ENCODE assay signal across 20 cellular contexts in the genomic region with DNA sequence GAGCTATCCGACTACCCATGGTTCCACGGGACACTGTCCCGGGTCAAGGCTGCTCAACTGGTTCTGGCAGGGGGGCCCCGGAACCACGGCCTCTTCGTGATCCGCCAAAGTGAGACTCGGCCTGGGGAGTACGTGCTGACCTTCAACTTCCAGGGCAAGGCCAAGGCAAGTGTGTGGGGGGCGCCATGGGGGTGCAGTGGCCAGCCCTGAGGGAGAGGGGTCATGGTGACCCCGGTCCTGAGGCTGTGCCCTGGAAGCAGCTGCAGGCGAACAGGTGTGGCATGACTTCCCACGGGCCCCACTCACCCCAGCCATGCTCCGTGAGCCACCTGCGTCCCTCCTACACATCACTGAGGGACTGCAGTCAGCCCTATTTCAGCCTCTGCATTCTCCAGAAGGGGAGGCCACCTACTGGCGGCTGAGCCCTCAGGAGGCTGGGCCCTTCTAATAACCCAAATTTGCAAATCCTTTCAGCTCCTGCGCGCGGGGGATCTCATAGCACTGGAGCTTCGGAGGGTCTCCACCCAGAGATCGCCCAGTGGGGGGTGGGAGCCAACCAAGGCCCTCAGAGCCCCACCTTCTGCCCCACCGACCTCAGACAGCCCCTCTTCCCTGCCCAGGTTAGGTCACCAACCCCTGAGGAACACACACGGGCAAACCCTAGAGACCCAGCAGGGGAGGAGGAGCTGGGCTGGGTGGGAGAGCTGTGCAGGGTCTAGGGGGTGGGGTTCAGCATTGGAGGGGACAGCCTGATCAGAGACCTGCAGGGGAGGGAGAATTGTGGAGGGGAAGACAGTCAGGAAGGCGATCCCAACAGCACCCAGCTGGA. TPM values are rescaled to one million over a fixed set of nuclear protein-coding genes. Genes with fewer than 3 reads are reported as not detected.
DNase-seq lines count a peak whose midpoint lies in the region; ATAC-seq and TF ChIP-seq lines count a peak whose summit lies in the region.
"Had no signal": no experiment of that assay in that cellular context is flagged by ENCODE, and none has a peak within 500 bp of the region (broad histone marks: within the 10 kb centered on the region; RNA-seq: fewer than 3 reads in every experiment).

No MANE protein-coding gene starts in this region.

- DNase-seq in SK-N-SH = peak; percentile 36
- DNase-seq in chondrocyte (ENCODE audit: low spot score) = no peak
- DNase-seq in stimulated activated naive B cell treated with anti-CD40 and anti-IgM and Interleukin-4, amounts not matched to agents 10 μg/mL and 1 μg/mL and 100 μg/mL, for 72 hours = no peak
- no peak for DNase-seq in hepatic stellate cell (ENCODE audit: low spot score)
- DNase-seq in NCI-H1436 treated with DMSO at 0.1 percent for 48 hours (lab: John Stamatoyannopoulos, UW) = no peak
- DNase-seq: activated B cell treated with CpG ODN at 0.5 μM for 24 hours, amygdala, foreskin melanocyte, MV-4-11, NCI-H2107 had no signal

- H3K4me3 ChIP-seq in SK-N-SH (ENCODE audit: low read depth in 2 of 2, low read length in 1 of 2) = no peak overlapping the region
- H3K4me3 ChIP-seq in Loucy (ENCODE audit: low read length, poor library complexity, severe bottlenecking) = no peak overlapping the region
- H3K4me3 ChIP-seq: skin epidermis, tibial nerve had no signal

- H3K4me3 Mint-ChIP-seq in chondrocyte (ENCODE audit: unreplicated experiment) = no peak overlapping the region
- no peak overlapping the region for H3K4me3 Mint-ChIP-seq in stimulated activated naive B cell treated with anti-CD40 and anti-IgM and Interleukin-4, amounts not matched to agents 10 μg/mL and 1 μg/mL and 100 μg/mL, for 72 hours
- H3K4me3 Mint-ChIP-seq: activated B cell treated with CpG ODN at 0.5 μM for 24 hours; T-helper 1 cell treated with Interleukin-12 subunit alpha and Interleukin-12 subunit beta and Interleukin-4 antibody, amounts not matched to agents 30 μg/mL and 1 μg/mL, for 36 hours had no signal

- no peak for TF ChIP-seq RAD21 in SK-N-SH (IDR thresholded peaks at IDR 0.05; ENCODE audit: low read length)

- WGBS in SK-N-SH (ENCODE audit: low lambda C conversion rate) = 94% methylated on average over 22 of the region's 24 CpGs

- no peaks in the 10 kb centered on the region for H3F3A ChIP-seq in SK-N-SH (replicated peaks; ENCODE audit: insufficient read depth)
- no peaks in the 10 kb centered on the region for H3F3A ChIP-seq in Loucy (ENCODE audit: low read depth)

- peaks cover 0 to 4% of the 10 kb centered on the region in 2 experiments; a peak in 1 of 4 replicates for H3K4me1 ChIP-seq in SK-N-SH (ENCODE audit: control insufficient read depth in 1 of 2, insufficient read depth in 2 of 2, low read depth in 1 of 2, low read length in 1 of 2)
- H3K4me1 ChIP-seq in Loucy (ENCODE audit: insufficient read depth, low read length, poor library complexity, severe bottlenecking) = no peaks in the 10 kb centered on the region

- H3K9me3 ChIP-seq in SK-N-SH = no peaks in the 10 kb centered on the region
- no peaks in the 10 kb centered on the region for H3K9me3 ChIP-seq in Loucy (ENCODE audit: insufficient read depth, low read depth, low read length)
- H3K9me3 ChIP-seq: tibial nerve had no signal

- no peaks in the 10 kb centered on the region for H3K4me1 Mint-ChIP-seq in chondrocyte (ENCODE audit: low read depth)
- H3K4me1 Mint-ChIP-seq in stimulated activated naive B cell treated with anti-CD40 and anti-IgM and Interleukin-4, amounts not matched to agents 10 μg/mL and 1 μg/mL and 100 μg/mL, for 72 hours = peaks cover 11 to 24% of the 10 kb centered on the region in 2 donors

- H2AFZ ChIP-seq in SK-N-SH (ENCODE audit: low read depth) (no peak overlapping the region), Loucy (ENCODE audit: low read length) (no peak overlapping the region)

- no peaks in the 10 kb centered on the region for H3K27me3 ChIP-seq in SK-N-SH (ENCODE audit: insufficient read depth)
- no peaks in the 10 kb centered on the region for H3K27me3 ChIP-seq in Loucy (ENCODE audit: insufficient read depth, low read length, poor library complexity, severe bottlenecking)
- H3K27me3 ChIP-seq: tibial nerve had no signal

- H3K27me3 Mint-ChIP-seq in chondrocyte (ENCODE audit: low read depth) = no peaks in the 10 kb centered on the region
- H3K27me3 Mint-ChIP-seq in stimulated activated naive B cell treated with anti-CD40 and anti-IgM and Interleukin-4, amounts not matched to agents 10 μg/mL and 1 μg/mL and 100 μg/mL, for 72 hours = no peaks in the 10 kb centered on the region
- H3K27me3 Mint-ChIP-seq: activated B cell treated with CpG ODN at 0.5 μM for 24 hours had no signal

- H3K36me3 ChIP-seq in SK-N-SH (replicated peaks in 1 of 2; ENCODE audit: control insufficient read depth in 1 of 2, insufficient read depth in 2 of 2, low read length in 1 of 2) (peaks cover 0 to 4% of the 10 kb centered on the region in 2 experiments), Loucy (ENCODE audit: insufficient read depth, low read length) (no peaks in the 10 kb centered on the region)

- H3K4me2 ChIP-seq in SK-N-SH = no peak overlapping the region
- H3K4me2 ChIP-seq in Loucy (ENCODE audit: low read depth, low read length, poor library complexity, severe bottlenecking) = no peak overlapping the region

- H3K79me2 ChIP-seq in SK-N-SH (ENCODE audit: insufficient read depth) (no peaks in the 10 kb centered on the region), Loucy (ENCODE audit: insufficient read depth, low read length) (no peaks in the 10 kb centered on the region)

- no peaks in the 10 kb centered on the region for H3K36me3 Mint-ChIP-seq in chondrocyte (ENCODE audit: low read depth)
- peaks cover 49 to 58% of the 10 kb centered on the region in 2 donors for H3K36me3 Mint-ChIP-seq in stimulated activated naive B cell treated with anti-CD40 and anti-IgM and Interleukin-4, amounts not matched to agents 10 μg/mL and 1 μg/mL and 100 μg/mL, for 72 hours

- TF ChIP-seq CTCF in SK-N-SH (IDR thresholded peaks at IDR 0.05) = no peak
- TF ChIP-seq CTCF in Loucy (conservative IDR thresholded peaks at IDR 0.05; ENCODE audit: low read length) = peak; percentile 18; the same call in 1 of the 2 replicates
- TF ChIP-seq CTCF in chondrocyte (IDR thresholded peaks at IDR 0.05) = peak; percentile 14

- TF ChIP-seq EP300 in SK-N-SH (IDR thresholded peaks at IDR 0.05; ENCODE audit: borderline replicate concordance in 1 of 2, low read depth in 1 of 2, low read length in 1 of 2) = no peak

- POLR2A ChIA-PET in SK-N-SH (lab: Yijun Ruan, JAX) = no interaction called here

- H3K27ac ChIP-seq in SK-N-SH (ENCODE audit: low read depth in 2 of 2, low read length in 1 of 2) = no peak overlapping the region
- H3K27ac ChIP-seq: tibial nerve had no signal

- H3K9me2 ChIP-seq in SK-N-SH = no peaks in the 10 kb centered on the region
- no peaks in the 10 kb centered on the region for H3K9me2 ChIP-seq in Loucy (replicated peaks; ENCODE audit: low read depth, low read length)

- H4K20me1 ChIP-seq in SK-N-SH (ENCODE audit: insufficient read depth) (no peaks in the 10 kb centered on the region), Loucy (ENCODE audit: insufficient read depth, low read length, poor library complexity, severe bottlenecking) (no peaks in the 10 kb centered on the region)

- CTCF ChIA-PET in SK-N-SH (lab: Yijun Ruan, JAX) = interaction anchor here (0.6 to 2.4 kb wide), 4 partner anchors 9 to 775 kb away, joined by 3 to 6 read pairs (median 4); no protein-coding TSS in a partner anchor

- H3K9ac ChIP-seq in SK-N-SH (no peak overlapping the region), Loucy (ENCODE audit: low read depth, low read length, poor library complexity, severe bottlenecking) (no peak overlapping the region)

- no peak for ATAC-seq in SK-N-SH treated with all-trans-retinoic acid at 6 μM for 48 hours
- peak; percentile 49 to 50 for ATAC-seq in stimulated activated naive B cell treated with anti-CD40 and anti-IgM and Interleukin-4, amounts not matched to agents 10 μg/mL and 1 μg/mL and 100 μg/mL, for 72 hours (replicated peaks)
- ATAC-seq in GM18511 (IDR thresholded peaks at IDR 0.05; ENCODE audit: unreplicated experiment) = no peak
- ATAC-seq: HCT116 had no signal

- no peak overlapping the region for H3K27ac Mint-ChIP-seq in chondrocyte (ENCODE audit: unreplicated experiment)
- H3K27ac Mint-ChIP-seq in stimulated activated naive B cell treated with anti-CD40 and anti-IgM and Interleukin-4, amounts not matched to agents 10 μg/mL and 1 μg/mL and 100 μg/mL, for 72 hours = peak overlapping the region; percentile 44
- H3K27ac Mint-ChIP-seq: activated B cell treated with CpG ODN at 0.5 μM for 24 hours; T-helper 1 cell treated with Interleukin-12 subunit alpha and Interleukin-12 subunit beta and Interleukin-4 antibody, amounts not matched to agents 30 μg/mL and 1 μg/mL, for 36 hours had no signal

- H3K9me3 Mint-ChIP-seq in chondrocyte (ENCODE audit: low read depth) = no peaks in the 10 kb centered on the region
- H3K9me3 Mint-ChIP-seq in stimulated activated naive B cell treated with anti-CD40 and anti-IgM and Interleukin-4, amounts not matched to agents 10 μg/mL and 1 μg/mL and 100 μg/mL, for 72 hours = no peaks in the 10 kb centered on the region
- H3K9me3 Mint-ChIP-seq: activated B cell treated with CpG ODN at 0.5 μM for 24 hours; T-helper 1 cell treated with Interleukin-12 subunit alpha and Interleukin-12 subunit beta and Interleukin-4 antibody, amounts not matched to agents 30 μg/mL and 1 μg/mL, for 36 hours had no signal

TF ChIP-seq in SK-N-SH treated with all-trans-retinoic acid at 6 μM for 48 hours, 23 proteins besides CTCF, POLR2A, EP300 and RAD21 (continues in another document):
- TF ChIP-seq ZNF565 (CRISPR knock-in tag; conservative IDR thresholded peaks at IDR 0.05; ENCODE audit: low read depth) = no peak
- TF ChIP-seq ARNTL (CRISPR knock-in tag; IDR thresholded peaks at IDR 0.05; ENCODE audit: borderline replicate concordance, low read depth) = no peak
- no peak for TF ChIP-seq ESRRG (CRISPR knock-in tag; IDR thresholded peaks at IDR 0.05)
- no peak for TF ChIP-seq TOX (CRISPR knock-in tag; IDR thresholded peaks at IDR 0.05; ENCODE audit: borderline replicate concordance)
- no peak for TF ChIP-seq ZFP3 (CRISPR knock-in tag; IDR thresholded peaks at IDR 0.05)

RNA-seq across cellular contexts. Expression of gene SH2B2, which starts 30.8 kb away (rescaled TPM):
- 3.8 and 4.7 TPM in 2 replicates for polyA plus RNA-seq in SK-N-SH (2012; rRNA removed)
- 1.5 and 3.3 TPM in 2 replicates for polyA plus RNA-seq in SK-N-SH (2012; cell fraction: cytosol; rRNA removed)
- 8.5 and 19.3 TPM in 2 replicates for polyA plus RNA-seq in SK-N-SH (2012; cell fraction: nucleus; rRNA removed)
- 2.3 to 4.1 TPM (median 2.6 TPM) in 3 replicates for total RNA-seq in chondrocyte

RNA-seq across cellular contexts. Expression of gene SPDYE6, which starts 38.8 kb away (rescaled TPM):
- not detected in 2 replicates for polyA plus RNA-seq in SK-N-SH (2012; rRNA removed)
- not detected in 2 replicates for polyA plus RNA-seq in SK-N-SH (2012; cell fraction: cytosol; rRNA removed)
- not detected in 2 replicates for polyA plus RNA-seq in SK-N-SH (2012; cell fraction: nucleus; rRNA removed)
- not detected in 3 replicates for total RNA-seq in chondrocyte
- total RNA-seq: activated B cell treated with CpG ODN at 0.5 μM for 24 hours; activated CD8-positive, alpha-beta memory T cell treated with anti-CD3 and anti-CD28 coated beads for 36 hours; Daoy; liver; tibial nerve had no signal

Comparison
In these comparisons a context has a peak if more than half of its experiments do, and no peak if none do; other contexts are left out.
1. ATAC-seq: peak in stimulated activated naive B cell treated with anti-CD40 and anti-IgM and Interleukin-4, amounts not matched to agents 10 μg/mL and 1 μg/mL and 100 μg/mL, for 72 hours (2 of 2); none in SK-N-SH treated with all-trans-retinoic acid at 6 μM for 48 hours (single experiment) and GM18511 (single experiment).